Comparison of ENCODE assay signal across 8 cellular contexts in the genomic region with DNA sequence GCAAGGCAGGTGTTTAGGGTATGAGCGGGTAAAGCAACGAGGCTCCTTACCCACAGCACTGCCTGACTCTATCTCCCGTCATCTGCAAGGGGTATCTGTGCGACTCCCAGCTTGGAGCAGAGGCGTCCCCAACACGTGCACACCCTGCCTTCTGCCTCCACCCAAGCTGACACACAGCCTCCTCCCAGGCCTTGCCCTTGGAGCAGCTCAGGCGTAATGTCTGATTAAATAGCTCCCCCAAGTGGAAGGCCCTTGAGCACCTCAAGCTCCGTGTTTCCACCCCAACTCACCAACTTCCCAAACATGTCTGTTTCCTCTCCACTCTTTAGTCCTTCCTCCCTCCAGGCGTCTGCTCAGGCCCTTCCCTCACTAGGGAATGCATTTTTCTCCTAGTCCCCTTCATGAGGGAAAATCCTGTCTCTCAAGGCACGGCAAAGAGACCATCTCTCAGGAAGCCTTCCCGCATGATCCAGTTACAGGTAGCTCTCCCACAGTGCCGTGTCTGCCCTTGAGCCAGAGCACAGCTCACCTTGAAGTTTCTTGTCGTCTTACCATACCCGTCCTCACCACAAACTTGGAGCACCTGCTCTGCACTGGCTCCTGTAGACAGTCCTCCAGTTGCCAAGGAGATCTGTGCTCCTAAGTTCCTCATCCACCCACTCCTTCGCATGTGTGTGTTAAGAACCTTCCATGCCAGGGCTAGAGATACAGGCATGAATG. TPM values are rescaled to one million over a fixed set of nuclear protein-coding genes. Genes with fewer than 3 reads are reported as not detected.
DNase-seq lines count a peak whose midpoint lies in the region; ATAC-seq, FAIRE-seq and TF ChIP-seq lines count a peak whose summit lies in the region.

No MANE protein-coding gene starts in this region.

- intact Hi-C loops in kidney (cut with DNase I), result no loop called here

- H3K9ac ChIP-seq in kidney (ENCODE audit: low read length in 2 of 2), result no peak overlapping the region

- no peak for FAIRE-seq in kidney (lab: Jason Lieb, UNC)

- H3K4me3 ChIP-seq in AG10803 (ENCODE audit: low read length) (no peak overlapping the region), GM12875 (ENCODE audit: low read depth, low read length) (no peak overlapping the region), kidney (ENCODE audit: low read length in 2 of 2) (no peak overlapping the region)

- DNase-seq in AG10803 (ENCODE audit: low read depth), result peak; percentile 80
- peak; percentile 40 to 84 for DNase-seq in NCI-H526 (lab: John Stamatoyannopoulos, UW)
- DNase-seq in T47D (ENCODE audit: low read depth in 1 of 2, low spot score in 1 of 2), result peak; percentile 46 to 87
- DNase-seq in kidney, result no peak
- peak; percentile 92 for DNase-seq in superior temporal gyrus (ENCODE audit: extremely low spot score)
- no peak for DNase-seq in SKM-1 (lab: John Stamatoyannopoulos, UW; ENCODE audit: unreplicated experiment)

- no peak overlapping the region for H3K27ac ChIP-seq in kidney (ENCODE audit: low read depth in 2 of 2, low read length in 2 of 2)

- H3K36me3 ChIP-seq in kidney (ENCODE audit: control insufficient read depth in 1 of 2, insufficient read depth in 2 of 2, low read length in 2 of 2), result peaks cover 14 to 20% of the 10 kb centered on the region in 2 donors

- peaks cover 0 to 2% of the 10 kb centered on the region in 2 donors for H3K4me1 ChIP-seq in kidney (ENCODE audit: control insufficient read depth in 1 of 2, insufficient read depth in 1 of 2, low read depth in 1 of 2, low read length in 2 of 2)

- in situ Hi-C loops in T47D (cut with HindIII; ENCODE audit: low pct_unique_long_range_greater_than_20kb, low sequenced_read_pairs), result no loop called here

- H3K9me3 ChIP-seq in kidney (ENCODE audit: control insufficient read depth in 1 of 2, low read length in 2 of 2), result no peaks in the 10 kb centered on the region

- ATAC-seq in GM21786 (IDR thresholded peaks at IDR 0.05; ENCODE audit: unreplicated experiment), result no peak

- TF ChIP-seq CTCF in AG10803 (conservative IDR thresholded peaks at IDR 0.05; ENCODE audit: low read length) (peak; percentile 78), GM12875 (IDR thresholded peaks at IDR 0.05; ENCODE audit: borderline replicate concordance, insufficient read depth, low read depth, low read length) (0 out of 2 replicates have a peak, but pooled peaks have one; percentile 5), kidney (IDR thresholded peaks at IDR 0.05; ENCODE audit: borderline replicate concordance, extremely low read depth, insufficient read depth) (peak; percentile 57)

RNA-seq across cellular contexts. Expression of gene CYB5R2, which starts 15.8 kb away (rescaled TPM):
- 8.7 TPM for total RNA-seq in kidney
- polyA plus RNA-seq in kidney (ENCODE audit: insufficient read depth, low read depth, low replicate concordance), result 8.2 TPM

RNA-seq across cellular contexts. Expression of gene OVCH2, which starts 48.8 kb away (rescaled TPM):
- 2.5 TPM for total RNA-seq in kidney
- 2.3 TPM for polyA plus RNA-seq in kidney (ENCODE audit: insufficient read depth, low read depth, low replicate concordance)

Comparison
In these comparisons a context has a peak if more than half of its experiments do, and no peak if none do; other contexts are left out.
1. DNase-seq: peak in AG10803 (single experiment), NCI-H526 (2 of 2), T47D (2 of 2) and superior temporal gyrus (single experiment); none in kidney (single experiment) and SKM-1 (single experiment).
2. CTCF ChIP-seq: peak in every context shown above with its lines; median percentile 78 in AG10803; 57 in kidney; 5 in GM12875.